Comparison of ENCODE assay signal across 1 cellular context in genomic region chr7:157634401-157635147, GRCh38.
TF ChIP-seq lines count a peak whose summit lies in the region.

No MANE protein-coding gene starts in this region.

TF ChIP-seq in IMR-90, 13 proteins besides CTCF, POLR2A, EP300 and RAD21 (continued from another document):
- no peak for TF ChIP-seq USF2 (IDR thresholded peaks at IDR 0.05; ENCODE audit: low read depth, low read length)
